12 cellular contexts compared by ENCODE assay signal in genomic region chr3:79846148-79846933, GRCh38.
DNase-seq lines count a peak whose midpoint lies in the region; ATAC-seq and TF ChIP-seq lines count a peak whose summit lies in the region.
"Had no signal": no experiment of that assay in that cellular context is flagged by ENCODE, and none has a peak within 500 bp of the region (broad histone marks: within the 10 kb centered on the region; RNA-seq: fewer than 3 reads in every experiment).

No MANE protein-coding gene starts in this region.

- peak; percentile 60 for TF ChIP-seq CTCF in OCI-LY3 (IDR thresholded peaks at IDR 0.05; ENCODE audit: low read depth, low read length)

- no peak overlapping the region for H3K9ac ChIP-seq in OCI-LY3 (ENCODE audit: low read length)

- H3K27ac ChIP-seq in OCI-LY3 (ENCODE audit: low read length) = no peak overlapping the region
- H3K27ac ChIP-seq: skin epidermis had no signal

- no peaks in the 10 kb centered on the region for H4K20me1 ChIP-seq in OCI-LY3 (ENCODE audit: insufficient read depth, low read length)

- no peaks in the 10 kb centered on the region for H3K4me1 ChIP-seq in OCI-LY3 (ENCODE audit: low read length)

- H3K9me3 ChIP-seq in OCI-LY3 (ENCODE audit: insufficient read depth, low read length) = no peaks in the 10 kb centered on the region

- no peaks in the 10 kb centered on the region for H3K27me3 ChIP-seq in OCI-LY3 (ENCODE audit: low read depth, low read length)

- H3K79me2 ChIP-seq in OCI-LY3 (ENCODE audit: low read length) = no peaks in the 10 kb centered on the region

- no peaks in the 10 kb centered on the region for H3K36me3 ChIP-seq in OCI-LY3 (replicated peaks; ENCODE audit: low read depth, low read length)

- peak; percentile 3 for DNase-seq in stimulated activated CD4-positive, alpha-beta T cell treated with anti-CD3 and anti-CD28 coated beads, Interleukin-15, amount 100 ng/mL, for 24 hours
- DNase-seq in stimulated activated CD4-positive, alpha-beta T cell treated with anti-CD3 and anti-CD28 coated beads, Interleukin-12 subunit alpha, Interleukin-12 subunit beta, amount 100 ng/mL, for 4 hours = no peak
- peak; percentile 11 to 48 for DNase-seq in erythroblast (lab: John Stamatoyannopoulos, UW)
- no peak for DNase-seq in inferior parietal cortex (ENCODE audit: extremely low spot score)
- DNase-seq in middle frontal gyrus (ENCODE audit: extremely low spot score, low spot score) = no peak
- DNase-seq: NCI-H187 treated with DMSO at 0.1 percent for 48 hours; stimulated activated naive CD8-positive, alpha-beta T cell treated with anti-CD3 and anti-CD28 coated beads, Interleukin-15, amount 100 ng/mL, for 72 hours had no signal

- no peak overlapping the region for H3K4me3 ChIP-seq in OCI-LY3 (ENCODE audit: low read length)
- H3K4me3 ChIP-seq: lung, skin epidermis had no signal

- no peak overlapping the region for H3K4me2 ChIP-seq in OCI-LY3 (ENCODE audit: low read length)

- H2AFZ ChIP-seq in OCI-LY3 (ENCODE audit: low read depth, low read length) = no peak overlapping the region

- TF ChIP-seq POLR2A in erythroblast (IDR thresholded peaks at IDR 0.05; ENCODE audit: low read length) = no peak

- ATAC-seq in HG03521 (IDR thresholded peaks at IDR 0.05; ENCODE audit: unreplicated experiment) (no peak), GM19452 (IDR thresholded peaks at IDR 0.05; ENCODE audit: unreplicated experiment) (no peak)
- ATAC-seq: stimulated activated naive CD8-positive, alpha-beta T cell treated with anti-CD3 and anti-CD28 coated beads, Interleukin-15, amount 100 ng/mL, for 72 hours had no signal

Comparison
In these comparisons a context has a peak if more than half of its experiments do, and no peak if none do; other contexts are left out.
1. DNase-seq: peak in stimulated activated CD4-positive, alpha-beta T cell treated with anti-CD3 and anti-CD28 coated beads, Interleukin-15, amount 100 ng/mL, for 24 hours (single experiment) and erythroblast (2 of 2); none in stimulated activated CD4-positive, alpha-beta T cell treated with anti-CD3 and anti-CD28 coated beads, Interleukin-12 subunit alpha, Interleukin-12 subunit beta, amount 100 ng/mL, for 4 hours (single experiment), inferior parietal cortex (single experiment) and middle frontal gyrus (single experiment).